In the genomic region with DNA sequence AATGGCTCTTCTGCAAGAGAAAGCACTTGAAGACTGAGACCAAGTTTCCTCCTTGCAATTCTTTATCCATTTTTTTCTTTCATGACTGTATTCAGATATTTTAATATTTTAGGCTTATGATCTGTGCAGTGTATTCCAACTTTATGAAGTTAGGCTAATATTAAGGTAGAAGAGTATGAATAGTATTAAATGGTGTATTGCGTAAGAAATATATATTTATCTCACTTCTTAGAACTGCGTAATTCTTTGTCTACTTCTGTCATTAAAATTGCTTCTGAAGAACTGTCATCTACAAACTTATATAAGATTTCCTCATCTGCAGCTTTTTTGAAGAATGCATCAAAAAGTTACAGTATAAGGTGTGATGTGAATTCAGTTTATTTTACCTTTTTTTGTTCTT, we compare ENCODE assay signal across 7 cellular contexts.
"Had no signal": no experiment of that assay in that cellular context is flagged by ENCODE, and none has a peak within 500 bp of the region (broad histone marks: within the 10 kb centered on the region; RNA-seq: fewer than 3 reads in every experiment).

No MANE protein-coding gene starts in this region.

- FAIRE-seq: HTR-8/SVneo had no signal

- DNase-seq: Karpas-422, Kasumi-1, KBM-7, KG1 had no signal

- H3K27ac ChIP-seq: HL-60, KMS-11 had no signal

- H3K9ac ChIP-seq: KMS-11 had no signal

- H3K4me2 ChIP-seq: KMS-11 had no signal
